In genomic region chr2:196783431-196784094, GRCh38 we compare ENCODE assay signal across 9 cellular contexts. TPM values are rescaled to one million over a fixed set of nuclear protein-coding genes. Genes with fewer than 3 reads are reported as not detected.
DNase-seq lines count a peak whose midpoint lies in the region; ATAC-seq, FAIRE-seq and TF ChIP-seq lines count a peak whose summit lies in the region.
"Had no signal": no experiment of that assay in that cellular context is flagged by ENCODE, and none has a peak within 500 bp of the region (broad histone marks: within the 10 kb centered on the region; RNA-seq: fewer than 3 reads in every experiment).

No MANE protein-coding gene starts in this region.

- no peak overlapping the region for H3K4me3 ChIP-seq in lung

- POLR2A ChIA-PET in activated CD4-positive, alpha-beta memory T cell treated with anti-CD3 and anti-CD28 coated beads, Interleukin-2, amount 10 ng/mL, durations not matched to agents 7 days and 5 days (lab: Charles Lee), result interaction anchor here (0.5 kb wide), 1 partner anchor 15 kb away, joined by 3 read pairs; no protein-coding TSS in a partner anchor

- no peaks in the 10 kb centered on the region for H3K27me3 ChIP-seq in lung (ENCODE audit: control insufficient read depth, insufficient read depth)

- H3K27me3 Mint-ChIP-seq in activated CD4-positive, alpha-beta memory T cell treated with anti-CD3 and anti-CD28 coated beads, Interleukin-2, amount 10 ng/mL, durations not matched to agents 7 days and 5 days, result no peaks in the 10 kb centered on the region
- H3K27me3 Mint-ChIP-seq in mesothelial cell of epicardium (ENCODE audit: low read depth), result no peaks in the 10 kb centered on the region

- H3K9me3 Mint-ChIP-seq in activated CD4-positive, alpha-beta memory T cell treated with anti-CD3 and anti-CD28 coated beads, Interleukin-2, amount 10 ng/mL, durations not matched to agents 7 days and 5 days, result no peaks in the 10 kb centered on the region
- H3K9me3 Mint-ChIP-seq in mesothelial cell of epicardium, result no peaks in the 10 kb centered on the region

- peaks cover 52% of the 10 kb centered on the region for H3K36me3 Mint-ChIP-seq in activated CD4-positive, alpha-beta memory T cell treated with anti-CD3 and anti-CD28 coated beads, Interleukin-2, amount 10 ng/mL, durations not matched to agents 7 days and 5 days (ENCODE audit: low read depth)
- H3K36me3 Mint-ChIP-seq in mesothelial cell of epicardium, result peaks cover 27% of the 10 kb centered on the region

- WGBS in lung, 2 donors, result 91 to 92% methylated on average over 4 of the region's 4 CpGs

- no peak overlapping the region for H3K27ac ChIP-seq in lung (ENCODE audit: low read depth in 1 of 2, low read length in 1 of 2)

- no peak for TF ChIP-seq CTCF in lung (IDR thresholded peaks at IDR 0.05; ENCODE audit: control extremely low read depth, extremely low read depth)
- no peak for TF ChIP-seq CTCF in mesothelial cell of epicardium (IDR thresholded peaks at IDR 0.05; ENCODE audit: unreplicated experiment)

- H3K9me3 ChIP-seq in lung (ENCODE audit: control insufficient read depth in 2 of 2, insufficient read depth in 1 of 2, low read length in 1 of 2), result no peaks in the 10 kb centered on the region

- peaks cover 18 to 40% of the 10 kb centered on the region in 2 donors for H3K36me3 ChIP-seq in lung (ENCODE audit: control insufficient read depth in 2 of 2, insufficient read depth in 2 of 2, low read length in 2 of 2)

- DNase-seq in GM12891 (ENCODE audit: insufficient read length, low spot score), result no peak
- DNase-seq in HCEC 1CT, result peak; percentile 80
- no peak for DNase-seq in activated CD4-positive, alpha-beta memory T cell treated with anti-CD3 and anti-CD28 coated beads, Interleukin-2, amount 10 ng/mL, durations not matched to agents 7 days and 5 days
- DNase-seq in lung (ENCODE audit: low spot score), result no peak
- DNase-seq in SIG-M5 (lab: John Stamatoyannopoulos, UW), result no peak
- DNase-seq in mesothelial cell of epicardium (ENCODE audit: low spot score in 2 of 2, unreplicated experiment in 2 of 2), result no peak
- DNase-seq in activated CD4-positive, alpha-beta T cell treated with anti-CD3 and anti-CD28 coated beads, Interleukin-2, amount 50 U/mL, for 1 hour, result no peak
- DNase-seq: GDM1 had no signal

- H3K4me3 Mint-ChIP-seq in activated CD4-positive, alpha-beta memory T cell treated with anti-CD3 and anti-CD28 coated beads, Interleukin-2, amount 10 ng/mL, durations not matched to agents 7 days and 5 days, result no peak overlapping the region
- H3K4me3 Mint-ChIP-seq in mesothelial cell of epicardium, result no peak overlapping the region

- peak; percentile 89 for FAIRE-seq in GM12891 (lab: Jason Lieb, UNC)

- TF ChIP-seq POLR2A in GM12891 (IDR thresholded peaks at IDR 0.05; ENCODE audit: low read depth, low read length), result no peak

- CTCF ChIA-PET in activated CD4-positive, alpha-beta memory T cell treated with anti-CD3 and anti-CD28 coated beads, Interleukin-2, amount 10 ng/mL, durations not matched to agents 7 days and 5 days (lab: Charles Lee), result no interaction called here

- no peaks in the 10 kb centered on the region for H3K4me1 ChIP-seq in lung (ENCODE audit: control insufficient read depth in 2 of 2, insufficient read depth in 2 of 2, low read length in 2 of 2)

- H3K4me1 Mint-ChIP-seq in activated CD4-positive, alpha-beta memory T cell treated with anti-CD3 and anti-CD28 coated beads, Interleukin-2, amount 10 ng/mL, durations not matched to agents 7 days and 5 days, result peaks cover 13% of the 10 kb centered on the region
- H3K4me1 Mint-ChIP-seq in mesothelial cell of epicardium, result no peaks in the 10 kb centered on the region

- ATAC-seq in lung (ENCODE audit: insufficient read depth, low FRiP score), result peak; percentile 19
- ATAC-seq in HG02588 (IDR thresholded peaks at IDR 0.05; ENCODE audit: unreplicated experiment), result no peak

- H3K27ac Mint-ChIP-seq in activated CD4-positive, alpha-beta memory T cell treated with anti-CD3 and anti-CD28 coated beads, Interleukin-2, amount 10 ng/mL, durations not matched to agents 7 days and 5 days, result peak overlapping the region; percentile 59
- no peak overlapping the region for H3K27ac Mint-ChIP-seq in mesothelial cell of epicardium

TF ChIP-seq in GM12891, 5 proteins besides CTCF, POLR2A, EP300 and RAD21:
- peak; percentile 72 for TF ChIP-seq SPI1 (IDR thresholded peaks at IDR 0.05; ENCODE audit: low read depth, low read length)
- TF ChIP-seq POLR2AphosphoS5 (IDR thresholded peaks at IDR 0.05; ENCODE audit: low read depth, low read length), result no peak
- no peak for TF ChIP-seq TAF1 (IDR thresholded peaks at IDR 0.05; ENCODE audit: low read depth, low read length)
- TF ChIP-seq PAX5 (IDR thresholded peaks at IDR 0.05; ENCODE audit: insufficient read depth, low read length, severe bottlenecking), result no peak
- TF ChIP-seq POU2F2 (IDR thresholded peaks at IDR 0.05; ENCODE audit: low read depth, low read length), result no peak
TF ChIP-seq in GM12891: peak in this region for 1.

RNA-seq across cellular contexts. Expression of gene GTF3C3, which starts 15.9 kb away (rescaled TPM):
- polyA plus RNA-seq in GM12891 (2012; ENCODE audit: low read depth, missing spikeins), result 18.9 TPM
- total RNA-seq in activated CD4-positive, alpha-beta memory T cell treated with anti-CD3 and anti-CD28 coated beads, Interleukin-2, amount 10 ng/mL, durations not matched to agents 7 days and 5 days, result 10 to 100 TPM; 41.3 to 46.9 TPM
- total RNA-seq in lung (10 to 100 TPM; 25.7 to 71.7 TPM), mesothelial cell of epicardium (52.6 to 56.7 TPM (median 54.4 TPM) in 3 replicates)
- 10 to 100 TPM; 10.7 to 11.4 TPM for polyA plus RNA-seq in lung

RNA-seq across cellular contexts. Expression of gene C2orf66, which starts 25.6 kb away (rescaled TPM):
- 0.05 TPM for polyA plus RNA-seq in GM12891 (2012; ENCODE audit: low read depth, missing spikeins)
- under 1 TPM; 0.33 TPM for total RNA-seq in activated CD4-positive, alpha-beta memory T cell treated with anti-CD3 and anti-CD28 coated beads, Interleukin-2, amount 10 ng/mL, durations not matched to agents 7 days and 5 days
- total RNA-seq in lung, result not detected
- under 1 TPM; 0.02 to 0.18 TPM for polyA plus RNA-seq in lung
- 0.18 to 0.44 TPM (median 0.27 TPM) in 3 replicates for total RNA-seq in mesothelial cell of epicardium
